ENCODE assay signal across 19 cellular contexts in genomic region chr2:230244211-230244610, GRCh38. TPM values are rescaled to one million over a fixed set of nuclear protein-coding genes. Genes with fewer than 3 reads are reported as not detected.
DNase-seq lines count a peak whose midpoint lies in the region; ATAC-seq and TF ChIP-seq lines count a peak whose summit lies in the region.
"Had no signal": no experiment of that assay in that cellular context is flagged by ENCODE, and none has a peak within 500 bp of the region (broad histone marks: within the 10 kb centered on the region; RNA-seq: fewer than 3 reads in every experiment).

No MANE protein-coding gene starts in this region.

- H3K27ac ChIP-seq in RWPE2 (ENCODE audit: poor library complexity, severe bottlenecking): no peak overlapping the region
- no peak overlapping the region for H3K27ac ChIP-seq in left ventricle myocardium inferior (replicated peaks)

- H3K9me3 ChIP-seq in RWPE2 (ENCODE audit: severe bottlenecking) (no peaks in the 10 kb centered on the region), left ventricle myocardium inferior (replicated peaks) (no peaks in the 10 kb centered on the region)
- H3K9me3 ChIP-seq: BE2C had no signal

- in situ Hi-C loops in ACHN (cut with HindIII; ENCODE audit: low pct_ligation_motif_present, low pct_unique_long_range_greater_than_20kb, low sequenced_read_pairs): no loop called here

- H3K4me3 ChIP-seq in RWPE2 (ENCODE audit: severe bottlenecking) (no peak overlapping the region), left ventricle myocardium inferior (no peak overlapping the region)
- H3K4me3 ChIP-seq: GM12878, GM23338 had no signal

- TF ChIP-seq CTCF in RWPE2 (IDR thresholded peaks at IDR 0.05; ENCODE audit: poor library complexity, severe bottlenecking): no peak
- TF ChIP-seq CTCF in left ventricle myocardium inferior (IDR thresholded peaks at IDR 0.05; ENCODE audit: borderline replicate concordance): no peak

- peak; percentile 34 for DNase-seq in ACHN
- DNase-seq in HT1080 (ENCODE audit: low read depth): peak; percentile 59
- DNase-seq in RWPE2 (ENCODE audit: low spot score): no peak
- peak; percentile 28 for DNase-seq in iris pigment epithelial cell (ENCODE audit: low read depth)
- no peak for DNase-seq in stimulated activated CD4-positive, alpha-beta T cell treated with anti-CD3 and anti-CD28 coated beads, Interleukin-4, amount 100 ng/mL, for 4 hours
- DNase-seq in left ventricle myocardium inferior: no peak
- DNase-seq in HK-2 (ENCODE audit: unreplicated experiment): no peak
- DNase-seq: BE2C; CD4-positive, CD25-positive, alpha-beta regulatory T cell; COR-L47; DMS 273 treated with DMSO at 0.1 percent for 48 hours; IMR-90; NCI-H1105; NCI-H2081; NCI-H2171 treated with DMSO at 0.1 percent for 48 hours; NCI-H446 treated with DMSO at 0.1 percent for 48 hours; NK-92 treated with Interleukin-12 subunit alpha and Interleukin-12 subunit beta, amount 100 ng/mL, for 24 hours had no signal

- 0 out of 3 replicates have a peak, but pooled peaks have one; percentile 35 for ATAC-seq in RWPE2 (ENCODE audit: low read depth)
- ATAC-seq: GM12878 had no signal

- no peaks in the 10 kb centered on the region for H3K27me3 ChIP-seq in RWPE2 (ENCODE audit: insufficient read depth, poor library complexity, severe bottlenecking)
- no peaks in the 10 kb centered on the region for H3K27me3 ChIP-seq in left ventricle myocardium inferior (ENCODE audit: low read depth)
- H3K27me3 ChIP-seq: BE2C had no signal

- H3K4me1 ChIP-seq in RWPE2 (ENCODE audit: insufficient read depth, poor library complexity, severe bottlenecking): peaks cover 4% of the 10 kb centered on the region
- no peaks in the 10 kb centered on the region for H3K4me1 ChIP-seq in left ventricle myocardium inferior
- H3K4me1 ChIP-seq: BE2C had no signal

- no peaks in the 10 kb centered on the region for H3K36me3 ChIP-seq in RWPE2 (ENCODE audit: low read depth)
- no peaks in the 10 kb centered on the region for H3K36me3 ChIP-seq in left ventricle myocardium inferior
- H3K36me3 ChIP-seq: BE2C had no signal

- intact Hi-C loops in left ventricle myocardium inferior (cut with micrococcal nuclease): no loop called here

RNA-seq across cellular contexts. Expression of gene SP140, which starts 18.7 kb away (rescaled TPM):
- 6.9 and 9.3 TPM in 2 replicates for total RNA-seq in HT1080 (2014; rRNA removed; shearing (Covaris generic))
- polyA plus RNA-seq in HT1080 (2015; cell fraction: cytosol; rRNA removed): 2.9 and 3.1 TPM in 2 replicates
- 4.7 and 6.8 TPM in 2 replicates for polyA plus RNA-seq in HT1080 (2015; cell fraction: nucleus; rRNA removed)
- 1.3 TPM for total RNA-seq in left ventricle myocardium inferior

RNA-seq across cellular contexts. Expression of gene SP110, which starts 24.4 kb away (rescaled TPM):
- 12.4 and 15.1 TPM in 2 replicates for total RNA-seq in HT1080 (2014; rRNA removed; shearing (Covaris generic))
- 13.8 and 13.9 TPM in 2 replicates for polyA plus RNA-seq in HT1080 (2015; cell fraction: cytosol; rRNA removed)
- polyA plus RNA-seq in HT1080 (2015; cell fraction: nucleus; rRNA removed): 16.9 and 22.9 TPM in 2 replicates
- total RNA-seq in left ventricle myocardium inferior: 10.5 TPM

Comparison
In these comparisons a context has a peak if more than half of its experiments do, and no peak if none do; other contexts are left out.
1. DNase-seq: peak in ACHN (single experiment), HT1080 (single experiment) and iris pigment epithelial cell (single experiment); none in RWPE2 (single experiment), stimulated activated CD4-positive, alpha-beta T cell treated with anti-CD3 and anti-CD28 coated beads, Interleukin-4, amount 100 ng/mL, for 4 hours (0 of 2), left ventricle myocardium inferior (single experiment) and HK-2 (single experiment).